In the genomic region with DNA sequence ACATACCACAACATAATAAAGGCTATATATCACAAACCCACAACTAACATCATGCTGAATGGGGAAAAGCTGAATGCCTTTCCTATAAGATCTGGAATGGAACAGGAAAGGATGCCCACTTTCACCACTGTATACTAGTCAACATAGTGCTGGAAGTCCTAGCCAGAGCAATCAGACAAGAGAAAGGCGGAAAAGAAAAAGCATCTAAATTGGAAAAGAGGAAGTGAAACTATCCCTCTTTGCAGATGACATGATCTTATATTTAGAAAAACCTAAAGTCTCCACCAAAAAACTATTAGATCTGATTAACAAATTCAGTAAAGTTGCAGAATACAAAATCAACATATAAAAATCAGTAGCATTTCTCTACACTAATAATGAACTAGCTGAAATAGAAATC, we compare ENCODE assay signal across 25 cellular contexts.
"Had no signal": no experiment of that assay in that cellular context is flagged by ENCODE, and none has a peak within 500 bp of the region (broad histone marks: within the 10 kb centered on the region; RNA-seq: fewer than 3 reads in every experiment).

No MANE protein-coding gene starts in this region.

- H3K27ac ChIP-seq: esophagus squamous epithelium, gastrocnemius medialis, left ventricle myocardium inferior, neural progenitor cell, sigmoid colon, testis, uterus had no signal

- DNase-seq: activated CD4-positive, alpha-beta memory T cell treated with anti-CD3 and anti-CD28 coated beads for 36 hours; activated CD4-positive, alpha-beta T cell treated with anti-CD3 and anti-CD28 coated beads for 48 hours; activated CD4-positive, CD25-positive, alpha-beta regulatory T cell; activated effector memory CD4-positive, alpha-beta T cell treated with anti-CD3 and anti-CD28 coated beads, Interleukin-2, amount 50 U/mL, for 16 hours; activated naive CD4-positive, alpha-beta T cell treated with anti-CD3 and anti-CD28 coated beads, Interleukin-2, amount 50 U/mL, for 16 hours; activated naive CD8-positive, alpha-beta T cell treated with anti-CD3 and anti-CD28 coated beads, Interleukin-2, amount 50 U/mL, for 24 hours; activated T-cell treated with anti-CD3 and anti-CD28 coated beads for 4 hours; cerebellar nuclear complex; cortex of kidney; endodermal cell; esophagus squamous epithelium; gastrocnemius medialis; head of caudate nucleus; hypothalamus; left ventricle myocardium inferior; naive thymus-derived CD8-positive, alpha-beta T cell; retina; sigmoid colon; stimulated activated CD4-positive, alpha-beta T cell treated with anti-CD3 and anti-CD28 coated beads, Interleukin-4, amount 100 ng/mL, for 1 hour; stimulated activated naive CD4-positive, alpha-beta T cell; testis; trophoblast cell; uterus had no signal

- ATAC-seq: activated naive CD8-positive, alpha-beta T cell treated with anti-CD3 and anti-CD28 coated beads, Interleukin-2, amount 50 U/mL, for 24 hours; gastrocnemius medialis; naive thymus-derived CD8-positive, alpha-beta T cell had no signal

- H2AFZ ChIP-seq: neural progenitor cell had no signal

- H3K4me2 ChIP-seq: neural progenitor cell, smooth muscle cell had no signal

- H3K9me3 ChIP-seq: esophagus squamous epithelium, gastrocnemius medialis, left ventricle myocardium inferior, sigmoid colon, testis, uterus had no signal

- H3K27me3 ChIP-seq: esophagus squamous epithelium, gastrocnemius medialis, neural progenitor cell, sigmoid colon, testis, uterus had no signal

- H3K36me3 ChIP-seq: esophagus squamous epithelium, gastrocnemius medialis, left ventricle myocardium inferior, neural progenitor cell, sigmoid colon, uterus had no signal

- H3K9ac ChIP-seq: neural progenitor cell had no signal

- H3K4me1 ChIP-seq: esophagus squamous epithelium, gastrocnemius medialis, left ventricle myocardium inferior, neural progenitor cell, sigmoid colon, testis, uterus had no signal

- H3K4me3 ChIP-seq: esophagus squamous epithelium, gastrocnemius medialis, left ventricle myocardium inferior, neural progenitor cell, sigmoid colon, smooth muscle cell, testis, uterus had no signal
